1 cellular context compared by ENCODE assay signal in genomic region chr1:165933446-165934170, GRCh38.
TF ChIP-seq lines count a peak whose summit lies in the region.

No MANE protein-coding gene starts in this region.

TF ChIP-seq in GM23338, 12 proteins besides CTCF, POLR2A, EP300 and RAD21 (continued from another document):
- TF ChIP-seq ZNF462 (CRISPR knock-in tag; IDR thresholded peaks at IDR 0.05) (no peak), ZNF331 (CRISPR knock-in tag; IDR thresholded peaks at IDR 0.05; ENCODE audit: low read depth) (no peak), JUNB (IDR thresholded peaks at IDR 0.05; ENCODE audit: unreplicated experiment) (no peak), CREB1 (CRISPR knock-in tag; IDR thresholded peaks at IDR 0.05; ENCODE audit: low read depth) (no peak), STAT1 (IDR thresholded peaks at IDR 0.05; ENCODE audit: unreplicated experiment) (no peak), NANOG (IDR thresholded peaks at IDR 0.05; ENCODE audit: borderline replicate concordance) (no peak)
TF ChIP-seq in GM23338: peak in this region for 0.
